8 cellular contexts compared by ENCODE assay signal in the genomic region with DNA sequence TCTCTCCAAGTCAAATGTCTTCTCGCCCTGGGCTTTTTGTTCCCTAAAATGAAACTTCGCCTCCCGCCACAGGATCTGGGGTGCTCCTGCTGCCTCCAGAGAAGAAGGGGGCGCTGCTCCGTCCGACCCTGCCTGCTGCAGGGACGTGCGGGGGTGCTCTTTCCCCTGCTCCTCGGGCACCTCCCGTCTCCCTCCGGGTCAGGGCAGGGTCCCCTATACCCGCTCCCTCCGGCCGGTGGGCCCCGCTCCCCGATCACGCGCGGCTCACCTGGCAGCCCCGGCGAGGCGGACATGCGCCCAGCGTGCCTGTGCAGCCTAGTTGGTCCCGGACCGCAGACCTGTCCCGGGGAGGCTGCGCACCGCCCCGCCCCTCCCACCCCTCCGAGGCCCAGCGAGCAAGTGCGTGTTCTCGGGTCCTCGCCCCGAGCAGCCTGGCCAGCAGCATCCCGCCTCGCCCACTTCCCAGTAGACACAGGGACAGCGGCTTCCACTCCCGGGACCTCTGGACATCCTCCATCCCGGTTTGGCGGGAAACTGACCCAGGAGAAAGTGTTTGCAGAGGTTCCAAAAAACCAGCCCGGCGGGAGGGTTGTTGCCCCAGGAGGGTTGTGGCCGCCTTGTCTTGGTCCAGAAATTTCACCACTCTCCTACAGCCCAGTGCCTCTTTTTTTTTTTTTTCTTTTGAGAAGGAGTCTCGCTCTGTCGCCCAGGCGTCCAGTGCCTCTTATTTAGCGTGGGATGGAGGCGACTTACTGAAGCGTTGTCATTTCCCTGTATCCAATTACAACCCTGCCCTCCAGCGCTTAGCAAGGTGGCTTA. TPM values are rescaled to one million over a fixed set of nuclear protein-coding genes. Genes with fewer than 3 reads are reported as not detected.
DNase-seq lines count a peak whose midpoint lies in the region; ATAC-seq lines count a peak whose summit lies in the region.

A gene (minus strand): TSS at position 447 of the 819 bp plus-strand sequence. CDS start 6,717 bp downstream, outside the sequence.

- no peaks in the 10 kb centered on the region for H3K79me2 ChIP-seq in GM23248 (ENCODE audit: insufficient read depth)

- H3K9me3 ChIP-seq in GM23248 (ENCODE audit: low read depth) = no peaks in the 10 kb centered on the region

- H3K4me3 ChIP-seq in GM23248 (peak within 1 kb of the TSS; percentile 35), skin epidermis (peak within 1 kb of the TSS; percentile 21 to 45 (median 38))

- no peak within 1 kb of the TSS for H3K27ac ChIP-seq in GM23248
- H3K27ac ChIP-seq in skin epidermis = peak within 1 kb of the TSS in 3 of 21 experiments; percentile 26 to 38 (median 29)

- no peak for ATAC-seq in GM18867 (IDR thresholded peaks at IDR 0.05; ENCODE audit: unreplicated experiment)
- ATAC-seq in GM19455 (IDR thresholded peaks at IDR 0.05; ENCODE audit: unreplicated experiment) = no peak

- no peak within 1 kb of the TSS for H2AFZ ChIP-seq in GM23248

- WGBS in GM23248 (ENCODE audit: low coverage in 1 of 2, low lambda C conversion rate in 2 of 2, missing lambda C conversion rate in 2 of 2), 2 experiments = 2% methylated on average over 42 of the region's 52 CpGs

- H4K20me1 ChIP-seq in GM23248 (ENCODE audit: insufficient read depth) = no peaks in the 10 kb centered on the region

- peaks cover 53% of the 10 kb centered on the region for H3K27me3 ChIP-seq in GM23248 (replicated peaks; ENCODE audit: insufficient read depth)

- no peak within 1 kb of the TSS for H3K9ac ChIP-seq in GM23248

- no peaks in the 10 kb centered on the region for H3F3A ChIP-seq in GM23248 (ENCODE audit: insufficient read depth)

- H3K36me3 ChIP-seq in GM23248 (ENCODE audit: low read depth) = no peaks in the 10 kb centered on the region

- H3K4me2 ChIP-seq in GM23248 (ENCODE audit: unreplicated experiment) = peak within 1 kb of the TSS; percentile 55

- no peaks in the 10 kb centered on the region for H3K4me1 ChIP-seq in GM23248 (ENCODE audit: insufficient read depth)

- DNase-seq in GM23248 = peak; percentile 14
- peak; percentile 26 for DNase-seq in astrocyte of the hippocampus (ENCODE audit: low read depth, low spot score)
- peak; percentile 50 for DNase-seq in iPS-NIHi11 (ENCODE audit: low spot score)
- no peak for DNase-seq in NCI-H446 treated with DMSO at 0.1 percent for 48 hours (lab: John Stamatoyannopoulos, UW)
- no peak for DNase-seq in EL

- H3K9me2 ChIP-seq in GM23248 (ENCODE audit: insufficient read depth) = no peaks in the 10 kb centered on the region

- in situ Hi-C loops in GM23248 (cut with MboI) = no loop called here

RNA-seq across cellular contexts. Expression of the gene that starts here (rescaled TPM):
- not detected in 2 replicates for total RNA-seq in GM23248 (2014; rRNA removed; shearing (Covaris generic))
- not detected in 2 replicates for polyA plus RNA-seq in GM23248 (2016; fragmentation: Nextera tagmentation; extraction: Ambion mirVana)

Comparison
In these comparisons a context has a peak if more than half of its experiments do, and no peak if none do; other contexts are left out.
1. Peak in DNase-seq, H3K4me3 ChIP-seq and H3K4me2 ChIP-seq in GM23248; RNA of the gene not detected or under 1 TPM.
2. DNase-seq: peak in astrocyte of the hippocampus (single experiment) and iPS-NIHi11 (single experiment); none in NCI-H446 treated with DMSO at 0.1 percent for 48 hours (single experiment) and EL (single experiment).